8 cellular contexts compared by ENCODE assay signal in genomic region chrX:129956765-129957164, GRCh38.
DNase-seq lines count a peak whose midpoint lies in the region; ATAC-seq and TF ChIP-seq lines count a peak whose summit lies in the region.

No MANE protein-coding gene starts in this region.

- H3K9me3 ChIP-seq in DOHH2 (ENCODE audit: control insufficient read depth, insufficient read depth, low read length) (no peaks in the 10 kb centered on the region), NT2/D1 (ENCODE audit: insufficient read depth, low read length) (no peaks in the 10 kb centered on the region)

- no peaks in the 10 kb centered on the region for H3K36me3 ChIP-seq in DOHH2 (ENCODE audit: control insufficient read depth, low read length)
- no peaks in the 10 kb centered on the region for H3K36me3 ChIP-seq in NT2/D1 (ENCODE audit: insufficient read depth, insufficient read length, low read length)
- H3K36me3 ChIP-seq in rectal smooth muscle tissue (ENCODE audit: control insufficient read depth, insufficient read depth, low read length), result no peaks in the 10 kb centered on the region

- TF ChIP-seq CTCF in DOHH2 (IDR thresholded peaks at IDR 0.05; ENCODE audit: low read depth, low read length, poor library complexity, severe bottlenecking), result no peak
- TF ChIP-seq CTCF in epithelial cell of esophagus (IDR thresholded peaks at IDR 0.05; ENCODE audit: insufficient read depth, low read depth, low read length, missing control alignments), result no peak

- no peak for ATAC-seq in activated CD4-positive, CD25-positive, alpha-beta regulatory T cell treated with anti-CD3 and anti-CD28 coated beads, Interleukin-2, amount 50 U/mL, for 24 hours
- ATAC-seq in HG03521 (IDR thresholded peaks at IDR 0.05; ENCODE audit: unreplicated experiment), result no peak

- no peaks in the 10 kb centered on the region for H3K9me2 ChIP-seq in DOHH2 (replicated peaks; ENCODE audit: control insufficient read depth, low read length)

- H3K27me3 ChIP-seq in DOHH2 (ENCODE audit: control insufficient read depth, low read length) (0 out of 2 replicates have a peak, but pooled peaks cover 2% of the 10 kb centered on the region), NT2/D1 (ENCODE audit: insufficient read depth, insufficient read length) (peaks cover 48% of the 10 kb centered on the region), rectal smooth muscle tissue (ENCODE audit: control insufficient read depth, insufficient read depth, low read length) (peaks cover 3% of the 10 kb centered on the region)

- peaks cover 4% of the 10 kb centered on the region; the same call in 1 of the 2 replicates for H3F3A ChIP-seq in DOHH2 (ENCODE audit: control insufficient read depth, insufficient read depth)

- no peaks in the 10 kb centered on the region for H4K20me1 ChIP-seq in DOHH2 (ENCODE audit: control insufficient read depth, insufficient read depth, low read depth, low read length)

- H3K4me2 ChIP-seq in DOHH2 (ENCODE audit: low read length), result peak overlapping the region; percentile 58

- no peaks in the 10 kb centered on the region for H3K79me2 ChIP-seq in DOHH2 (ENCODE audit: control insufficient read depth, low read length)

- H3K4me3 ChIP-seq in DOHH2 (ENCODE audit: low read length), result peak overlapping the region; percentile 58
- H3K4me3 ChIP-seq in NT2/D1 (ENCODE audit: insufficient read length, low read depth), result peak overlapping the region; percentile 26
- H3K4me3 ChIP-seq in epithelial cell of esophagus (ENCODE audit: low read length), result peak overlapping the region; percentile 23
- H3K4me3 ChIP-seq in rectal smooth muscle tissue (ENCODE audit: low read length), result peak overlapping the region; percentile 34

- H3K27ac ChIP-seq in DOHH2 (ENCODE audit: low read depth, low read length), result no peak overlapping the region
- no peak overlapping the region for H3K27ac ChIP-seq in rectal smooth muscle tissue (ENCODE audit: low read depth, low read length)

- H3K9ac ChIP-seq in NT2/D1 (ENCODE audit: insufficient read length, low read depth), result no peak overlapping the region
- no peak overlapping the region for H3K9ac ChIP-seq in rectal smooth muscle tissue (ENCODE audit: low read length)

- peaks cover 81% of the 10 kb centered on the region for H3K4me1 ChIP-seq in DOHH2 (ENCODE audit: control insufficient read depth, low read length)
- H3K4me1 ChIP-seq in NT2/D1 (ENCODE audit: insufficient read depth, insufficient read length), result peaks cover 6% of the 10 kb centered on the region
- no peaks in the 10 kb centered on the region for H3K4me1 ChIP-seq in rectal smooth muscle tissue (ENCODE audit: control insufficient read depth, insufficient read depth, low read length)

- DNase-seq in NT2/D1 (ENCODE audit: low read depth, low spot score), result no peak
- no peak for DNase-seq in epithelial cell of esophagus (ENCODE audit: low read depth)
- no peak for DNase-seq in SKM-1 (lab: John Stamatoyannopoulos, UW; ENCODE audit: unreplicated experiment)
- no peak for DNase-seq in germinal center (ENCODE audit: low spot score)
